8 cellular contexts compared by ENCODE assay signal in the genomic region with DNA sequence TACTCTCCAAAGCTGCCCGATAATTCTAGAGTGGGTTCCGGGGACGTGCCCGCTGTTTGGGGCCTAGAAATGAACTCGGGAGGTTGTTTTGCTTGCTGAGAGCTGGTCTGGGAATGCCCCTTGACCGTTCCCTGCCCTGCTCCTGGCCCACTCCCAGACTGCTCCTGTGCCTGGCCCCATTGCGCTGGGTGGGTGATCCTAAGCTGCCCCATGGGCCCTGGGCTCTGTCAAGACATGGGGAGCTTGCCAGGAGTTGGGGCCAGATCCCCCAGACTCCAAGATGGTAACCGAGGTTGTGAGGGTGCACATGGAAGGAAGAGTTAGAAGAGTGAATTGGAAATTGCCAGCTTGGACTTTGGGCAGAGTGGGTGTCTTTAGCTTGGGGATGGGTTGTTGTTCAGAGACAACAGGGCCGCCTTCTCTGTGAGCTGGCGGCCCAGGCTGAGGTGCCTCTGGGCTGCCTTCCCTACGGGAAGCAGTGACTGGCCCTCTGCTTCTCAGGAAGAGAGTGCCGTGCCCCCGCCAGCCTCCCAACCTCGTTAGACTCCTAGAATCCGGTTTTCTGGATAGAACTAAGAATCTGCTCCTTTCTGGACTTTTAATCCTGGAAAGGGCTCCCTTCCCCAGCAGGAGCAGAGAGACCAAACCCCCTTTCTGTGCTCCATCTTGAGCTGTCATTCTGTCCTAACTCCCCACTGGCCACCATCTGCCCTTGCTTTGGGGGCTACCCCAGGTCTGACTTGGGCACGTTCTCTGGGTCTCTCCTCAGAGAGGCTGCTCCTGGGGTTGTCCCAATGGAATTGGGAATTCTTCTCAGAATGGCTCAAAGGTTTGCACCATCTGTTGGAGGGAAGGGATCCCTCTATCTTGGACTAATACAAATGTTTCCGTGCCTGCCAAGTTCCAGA. TPM values are rescaled to one million over a fixed set of nuclear protein-coding genes. Genes with fewer than 3 reads are reported as not detected.
DNase-seq lines count a peak whose midpoint lies in the region; ATAC-seq and TF ChIP-seq lines count a peak whose summit lies in the region.

No MANE protein-coding gene starts in this region.

- no peak overlapping the region for H2AFZ ChIP-seq in OCI-LY7 (ENCODE audit: low read length)

- TF ChIP-seq CTCF in OCI-LY7 (conservative IDR thresholded peaks at IDR 0.05; ENCODE audit: low read length): no peak
- no peak for TF ChIP-seq CTCF in epithelial cell of proximal tubule (conservative IDR thresholded peaks at IDR 0.05; ENCODE audit: low read depth, low read length)
- TF ChIP-seq CTCF in osteocyte (IDR thresholded peaks at IDR 0.05): no peak
- TF ChIP-seq CTCF in GM13977 (IDR thresholded peaks at IDR 0.05; ENCODE audit: extremely low read depth, insufficient read depth, missing control alignments): no peak

- in situ Hi-C loops in GM13977 (cut with MboI; ENCODE audit: low pct_unique_long_range_greater_than_20kb, low sequenced_read_pairs, unreplicated experiment): no loop called here

- CTCF ChIA-PET in OCI-LY7 (lab: Charles Lee; ENCODE audit: unreplicated experiment): interaction anchor here (0.5 kb wide), 1 partner anchor 121 kb away, joined by 3 read pairs; no protein-coding TSS in a partner anchor

- H3K9me2 ChIP-seq in OCI-LY7 (ENCODE audit: insufficient read depth, low read length): no peaks in the 10 kb centered on the region

- POLR2A ChIA-PET in OCI-LY7 (lab: Charles Lee): interaction anchor here (1.1 to 1.6 kb wide), 2 partner anchors 11 to 62 kb away, joined by 3 read pairs; no protein-coding TSS in a partner anchor

- DNase-seq in OCI-LY7 (ENCODE audit: low spot score) (no peak), epithelial cell of proximal tubule (ENCODE audit: low read depth) (no peak), osteocyte (ENCODE audit: extremely low spot score, unreplicated experiment) (no peak), GM13977 (ENCODE audit: low spot score) (no peak)

- peaks cover 26% of the 10 kb centered on the region; the same call in 1 of the 2 replicates for H3K79me2 ChIP-seq in OCI-LY7 (ENCODE audit: insufficient read depth, low read depth, low read length)

- H3K4me3 Mint-ChIP-seq in osteocyte (ENCODE audit: unreplicated experiment): peak overlapping the region; percentile 85

- peaks cover 10% of the 10 kb centered on the region; the same call in 1 of the 2 replicates for H4K20me1 ChIP-seq in BLaER1
- H4K20me1 ChIP-seq in OCI-LY7 (ENCODE audit: insufficient read depth, low read length): no peaks in the 10 kb centered on the region

- H3K9me3 ChIP-seq in BLaER1: no peaks in the 10 kb centered on the region
- no peaks in the 10 kb centered on the region for H3K9me3 ChIP-seq in OCI-LY7 (ENCODE audit: low read length)

- peak overlapping the region; percentile 86 for H3K27ac Mint-ChIP-seq in osteocyte (ENCODE audit: unreplicated experiment)

- peak overlapping the region; percentile 94; the same call in 1 of the 2 replicates for H3K27ac ChIP-seq in BLaER1
- H3K27ac ChIP-seq in OCI-LY7 (ENCODE audit: low read depth, low read length, poor library complexity, severe bottlenecking): no peak overlapping the region

- intact Hi-C loops in OCI-LY7 (cut with micrococcal nuclease; ENCODE audit: unreplicated experiment): no loop called here

- H3K36me3 ChIP-seq in BLaER1: peaks cover 6% of the 10 kb centered on the region; the same call in 1 of the 2 replicates
- H3K36me3 ChIP-seq in OCI-LY7 (ENCODE audit: insufficient read depth, low read length): peaks cover 3% of the 10 kb centered on the region; the same call in 1 of the 2 replicates

- H3K27me3 ChIP-seq in BLaER1: no peaks in the 10 kb centered on the region

- no peaks in the 10 kb centered on the region for H3K27me3 Mint-ChIP-seq in osteocyte (ENCODE audit: unreplicated experiment)

- peaks cover 77% of the 10 kb centered on the region for H3K4me1 Mint-ChIP-seq in osteocyte (ENCODE audit: unreplicated experiment)

- H3K9me3 Mint-ChIP-seq in osteocyte (ENCODE audit: unreplicated experiment): no peaks in the 10 kb centered on the region

- H3K4me1 ChIP-seq in BLaER1: peaks cover 60% of the 10 kb centered on the region
- H3K4me1 ChIP-seq in OCI-LY7 (ENCODE audit: insufficient read depth, low read length, poor library complexity, severe bottlenecking): peaks cover 27% of the 10 kb centered on the region

- no peaks in the 10 kb centered on the region for H3K36me3 Mint-ChIP-seq in osteocyte (ENCODE audit: unreplicated experiment)

- BruUV-seq in OCI-LY7 (replicated peaks; lab: Mats Ljungman, UMichigan): TSS peak; percentile 39

- no peak for ATAC-seq in HG02763 (IDR thresholded peaks at IDR 0.05; ENCODE audit: unreplicated experiment)
- no peak for ATAC-seq in HG02970 (IDR thresholded peaks at IDR 0.05; ENCODE audit: low FRiP score, unreplicated experiment)
- ATAC-seq in GM21515 (IDR thresholded peaks at IDR 0.05; ENCODE audit: unreplicated experiment): no peak

- peak overlapping the region; percentile 92 for H3K9ac ChIP-seq in BLaER1

- H3K4me3 ChIP-seq in BLaER1 (peak overlapping the region; percentile 85), OCI-LY7 (ENCODE audit: low read depth, low read length, poor library complexity, severe bottlenecking) (no peak overlapping the region), epithelial cell of proximal tubule (ENCODE audit: low read depth, low read length) (peak overlapping the region; percentile 66)

- H3K4me2 ChIP-seq in BLaER1 (peak overlapping the region; percentile 97), OCI-LY7 (ENCODE audit: low read length) (peak overlapping the region; percentile 92)

RNA-seq across cellular contexts. Expression of a gene that starts 1.8 kb away (rescaled TPM):
- total RNA-seq in OCI-LY7 (2014; rRNA removed; shearing (Covaris generic)): 10.0 and 14.3 TPM in 2 replicates
- total RNA-seq in OCI-LY7 (2022) (17.4 and 18.8 TPM in 2 replicates), epithelial cell of proximal tubule (15.9 and 24.2 TPM in 2 replicates), osteocyte (73.1 and 74.8 TPM in 2 replicates)

RNA-seq across cellular contexts. Expression of a gene that starts 53.4 kb away (rescaled TPM):
- total RNA-seq in OCI-LY7 (2014; rRNA removed; shearing (Covaris generic)): 24.2 and 30.4 TPM in 2 replicates
- 33.9 and 36.5 TPM in 2 replicates for total RNA-seq in OCI-LY7 (2022)
- 17.2 and 24.1 TPM in 2 replicates for total RNA-seq in epithelial cell of proximal tubule
- total RNA-seq in osteocyte: 11.2 and 15.2 TPM in 2 replicates
